ENCODE assay signal across 22 cellular contexts in the genomic region with DNA sequence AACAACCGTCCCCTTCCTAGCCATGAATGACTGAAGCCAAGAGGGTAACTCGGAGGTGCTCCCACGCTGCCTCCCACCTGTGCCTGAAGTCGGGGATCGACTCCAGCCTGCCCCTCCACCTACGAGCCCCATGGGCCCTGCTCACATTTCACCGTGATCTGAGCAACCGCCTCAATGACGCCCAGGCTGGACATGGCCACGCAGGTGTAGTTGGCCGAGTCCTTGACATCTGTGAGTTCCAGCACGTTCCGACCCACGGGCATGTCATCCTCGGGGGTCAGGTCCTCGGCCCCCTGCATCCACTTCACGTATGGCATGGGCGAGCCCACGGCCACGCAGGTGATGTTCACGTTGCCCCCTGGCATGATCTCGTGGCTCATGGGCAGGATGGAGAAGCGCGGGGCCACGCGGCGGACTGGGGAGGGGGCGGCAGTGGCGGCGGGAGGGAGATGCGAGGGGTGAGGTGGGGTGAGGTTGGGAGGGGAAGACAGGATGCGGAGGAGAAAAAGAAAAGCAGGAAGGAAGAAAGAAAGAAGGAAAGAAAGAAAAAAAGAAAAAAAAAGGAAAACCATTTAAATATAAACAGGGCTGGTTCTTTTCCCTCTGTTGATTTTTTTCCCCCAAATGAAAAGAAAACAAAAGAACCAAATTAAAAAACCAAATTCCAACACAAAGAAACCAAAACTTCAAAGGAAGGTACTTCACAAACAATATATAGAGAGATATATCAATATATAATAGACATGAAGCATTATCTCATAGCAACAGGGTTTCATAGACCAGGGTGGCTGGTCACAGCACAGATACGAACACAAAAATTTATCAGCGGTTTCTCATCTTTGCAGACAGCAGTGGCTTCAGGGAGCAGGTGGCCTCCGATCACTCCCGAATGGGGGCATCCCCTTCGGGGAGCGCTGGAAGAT.
"Had no signal": no experiment of that assay in that cellular context is flagged by ENCODE, and none has a peak within 500 bp of the region (broad histone marks: within the 10 kb centered on the region; RNA-seq: fewer than 3 reads in every experiment).

No MANE protein-coding gene starts in this region.

- H3K27ac ChIP-seq: brain microvascular endothelial cell, colonic mucosa, spleen, tibial artery had no signal

- H3K9me3 Mint-ChIP-seq: activated CD4-positive, alpha-beta memory T cell treated with anti-CD3 and anti-CD28 coated beads, Interleukin-2, amount 10 ng/mL, durations not matched to agents 7 days and 5 days; activated naive CD8-positive, alpha-beta T cell treated with anti-CD3 and anti-CD28 coated beads, Interleukin-2, amount 10 ng/mL, durations not matched to agents 7 days and 5 days; nephron had no signal

- H3K4me1 Mint-ChIP-seq: activated CD4-positive, alpha-beta memory T cell treated with anti-CD3 and anti-CD28 coated beads, Interleukin-2, amount 10 ng/mL, durations not matched to agents 7 days and 5 days; activated naive CD8-positive, alpha-beta T cell treated with anti-CD3 and anti-CD28 coated beads, Interleukin-2, amount 10 ng/mL, durations not matched to agents 7 days and 5 days; mesothelial cell of epicardium; nephron; stimulated activated naive B cell treated with anti-CD40 and anti-IgM and Interleukin-4, amounts not matched to agents 10 μg/mL and 1 μg/mL and 100 μg/mL, for 72 hours had no signal

- H3K4me3 ChIP-seq: colonic mucosa, lung, spleen, tibial artery had no signal

- H3K4me1 ChIP-seq: colonic mucosa, spleen had no signal

- H3K4me3 Mint-ChIP-seq: activated CD4-positive, alpha-beta memory T cell treated with anti-CD3 and anti-CD28 coated beads, Interleukin-2, amount 10 ng/mL, durations not matched to agents 7 days and 5 days; activated naive CD8-positive, alpha-beta T cell treated with anti-CD3 and anti-CD28 coated beads, Interleukin-2, amount 10 ng/mL, durations not matched to agents 7 days and 5 days; mesothelial cell of epicardium; nephron; stimulated activated naive B cell treated with anti-CD40 and anti-IgM and Interleukin-4, amounts not matched to agents 10 μg/mL and 1 μg/mL and 100 μg/mL, for 72 hours had no signal

- ATAC-seq: left lobe of liver; stimulated activated naive B cell treated with anti-CD40 and anti-IgM and Interleukin-4, amounts not matched to agents 10 μg/mL and 1 μg/mL and 100 μg/mL, for 72 hours had no signal

- H3K36me3 Mint-ChIP-seq: activated naive CD8-positive, alpha-beta T cell treated with anti-CD3 and anti-CD28 coated beads, Interleukin-2, amount 10 ng/mL, durations not matched to agents 7 days and 5 days; stimulated activated naive B cell treated with anti-CD40 and anti-IgM and Interleukin-4, amounts not matched to agents 10 μg/mL and 1 μg/mL and 100 μg/mL, for 72 hours had no signal

- H3K27me3 Mint-ChIP-seq: activated CD4-positive, alpha-beta memory T cell treated with anti-CD3 and anti-CD28 coated beads, Interleukin-2, amount 10 ng/mL, durations not matched to agents 7 days and 5 days; activated naive CD8-positive, alpha-beta T cell treated with anti-CD3 and anti-CD28 coated beads, Interleukin-2, amount 10 ng/mL, durations not matched to agents 7 days and 5 days had no signal

- FAIRE-seq: keratinocyte, urothelium cell line had no signal

- H3K27ac Mint-ChIP-seq: activated CD4-positive, alpha-beta memory T cell treated with anti-CD3 and anti-CD28 coated beads, Interleukin-2, amount 10 ng/mL, durations not matched to agents 7 days and 5 days; activated naive CD8-positive, alpha-beta T cell treated with anti-CD3 and anti-CD28 coated beads, Interleukin-2, amount 10 ng/mL, durations not matched to agents 7 days and 5 days; mesothelial cell of epicardium; nephron; stimulated activated naive B cell treated with anti-CD40 and anti-IgM and Interleukin-4, amounts not matched to agents 10 μg/mL and 1 μg/mL and 100 μg/mL, for 72 hours had no signal

- DNase-seq: activated CD4-positive, alpha-beta memory T cell treated with anti-CD3 and anti-CD28 coated beads, Interleukin-2, amount 10 ng/mL, durations not matched to agents 7 days and 5 days; activated gamma-delta T cell treated with Interleukin-2 at 50 U/mL for 16 hours; activated naive CD8-positive, alpha-beta T cell treated with anti-CD3 and anti-CD28 coated beads, Interleukin-2, amount 10 ng/mL, durations not matched to agents 7 days and 5 days; anterior cingulate cortex; brain microvascular endothelial cell; central memory CD4-positive, alpha-beta T cell; colonic mucosa; erythroblast; foreskin melanocyte; head of caudate nucleus; retina; spleen; stimulated activated naive B cell treated with anti-CD40 and anti-IgM and Interleukin-4, amounts not matched to agents 10 μg/mL and 1 μg/mL and 100 μg/mL, for 72 hours; substantia nigra; T-helper 2 cell; tibial artery had no signal

- H3K9me3 ChIP-seq: colonic mucosa, spleen, tibial artery had no signal

- H3K36me3 ChIP-seq: colonic mucosa had no signal
